1 cellular context compared by ENCODE assay signal in genomic region chr22:19705181-19705934, GRCh38.
A peak's percentile ranks its signal among the peaks of the same experiment; 100 is the strongest.
TF ChIP-seq lines count a peak whose summit lies in the region.

No MANE protein-coding gene starts in this region.

TF ChIP-seq in WTC11, 78 proteins besides CTCF, POLR2A, EP300 and RAD21 (continued from another document and continues in another):
- TF ChIP-seq AFF4 (CRISPR knock-in tag; IDR thresholded peaks at IDR 0.05; ENCODE audit: borderline replicate concordance) (no peak), NR2C2 (CRISPR knock-in tag; IDR thresholded peaks at IDR 0.05) (no peak), ELF4 (CRISPR knock-in tag; IDR thresholded peaks at IDR 0.05; ENCODE audit: low read depth) (no peak), ZNF121 (CRISPR knock-in tag; IDR thresholded peaks at IDR 0.05) (no peak), GTF2I (CRISPR knock-in tag; conservative IDR thresholded peaks at IDR 0.05) (0 out of 2 replicates have a peak, but pooled peaks have one; percentile 70), FOXP4 (CRISPR knock-in tag; IDR thresholded peaks at IDR 0.05) (no peak), ZNF532 (CRISPR knock-in tag; IDR thresholded peaks at IDR 0.05; ENCODE audit: borderline replicate concordance) (no peak), AR (CRISPR knock-in tag; IDR thresholded peaks at IDR 0.05) (no peak), SP1 (CRISPR knock-in tag; conservative IDR thresholded peaks at IDR 0.05) (no peak), ZNF281 (CRISPR knock-in tag; IDR thresholded peaks at IDR 0.05) (0 out of 2 replicates have a peak, but pooled peaks have one; percentile 47), TP53 (CRISPR knock-in tag; IDR thresholded peaks at IDR 0.05) (no peak), CREM (CRISPR knock-in tag; IDR thresholded peaks at IDR 0.05) (no peak), ZNF219 (CRISPR knock-in tag; IDR thresholded peaks at IDR 0.05; ENCODE audit: borderline replicate concordance) (no peak), ZNF416 (CRISPR knock-in tag; IDR thresholded peaks at IDR 0.05) (no peak), CBFB (CRISPR knock-in tag; IDR thresholded peaks at IDR 0.05; ENCODE audit: low read depth) (no peak), ATF3 (CRISPR knock-in tag; conservative IDR thresholded peaks at IDR 0.05) (no peak), ZBTB43 (CRISPR knock-in tag; IDR thresholded peaks at IDR 0.05) (no peak), FOXK1 (CRISPR knock-in tag; IDR thresholded peaks at IDR 0.05) (0 out of 2 replicates have a peak, but pooled peaks have one; percentile 9), STAT6 (CRISPR knock-in tag; conservative IDR thresholded peaks at IDR 0.05; ENCODE audit: low read depth) (no peak), JUN (CRISPR knock-in tag; IDR thresholded peaks at IDR 0.05) (no peak), E2F4 (CRISPR knock-in tag; IDR thresholded peaks at IDR 0.05; ENCODE audit: borderline replicate concordance, low read depth) (no peak), RELA (CRISPR knock-in tag; IDR thresholded peaks at IDR 0.05; ENCODE audit: borderline replicate concordance) (no peak), NR1H2 (CRISPR knock-in tag; IDR thresholded peaks at IDR 0.05) (no peak), NR3C1 (CRISPR knock-in tag; conservative IDR thresholded peaks at IDR 0.05; ENCODE audit: low read depth) (no peak), ZNF263 (CRISPR knock-in tag; IDR thresholded peaks at IDR 0.05; ENCODE audit: low read depth) (no peak), RORB (CRISPR knock-in tag; IDR thresholded peaks at IDR 0.05) (no peak), ETV6 (CRISPR knock-in tag; IDR thresholded peaks at IDR 0.05) (peak; percentile 34; the same call in 1 of the 2 replicates), USF1 (CRISPR knock-in tag; IDR thresholded peaks at IDR 0.05) (no peak), MYBL2 (CRISPR knock-in tag; IDR thresholded peaks at IDR 0.05) (no peak), HMGA2 (CRISPR knock-in tag; IDR thresholded peaks at IDR 0.05) (no peak), OVOL2 (CRISPR knock-in tag; IDR thresholded peaks at IDR 0.05; ENCODE audit: borderline replicate concordance) (no peak), ZNF317 (CRISPR knock-in tag; IDR thresholded peaks at IDR 0.05; ENCODE audit: borderline replicate concordance, low read depth) (no peak), CREB1 (CRISPR knock-in tag; IDR thresholded peaks at IDR 0.05) (no peak), GABPB1 (CRISPR knock-in tag; IDR thresholded peaks at IDR 0.05) (no peak)
